Comparison of ENCODE assay signal across 2 cellular contexts in the genomic region with DNA sequence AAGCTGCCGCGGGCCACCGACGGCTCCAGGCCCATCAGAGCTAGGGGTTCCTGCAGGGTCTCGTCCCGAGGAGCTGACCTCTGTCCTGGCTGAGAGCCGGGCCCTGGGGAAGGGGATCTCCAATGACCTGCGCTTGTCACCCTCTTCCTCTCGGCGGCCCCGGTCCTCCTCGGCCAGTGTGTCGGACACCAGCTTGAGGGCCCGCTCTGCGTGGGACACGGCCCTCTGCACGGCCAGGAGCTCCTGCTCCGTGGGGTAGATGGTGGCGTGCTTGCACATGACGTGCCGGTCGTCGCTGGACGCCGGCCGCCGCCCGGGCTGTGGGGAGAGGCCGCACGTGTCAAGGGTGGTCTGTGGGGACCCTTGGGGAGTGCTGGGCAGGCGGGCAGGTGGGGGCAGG.
TF ChIP-seq lines count a peak whose summit lies in the region.

No MANE protein-coding gene starts in this region.

TF ChIP-seq in IMR-90, 13 proteins besides CTCF, POLR2A, EP300 and RAD21:
- TF ChIP-seq CHD1 (IDR thresholded peaks at IDR 0.05; ENCODE audit: low read depth, low read length): no peak
- no peak for TF ChIP-seq RFX5 (IDR thresholded peaks at IDR 0.05; ENCODE audit: low read depth, low read length)
- no peak for TF ChIP-seq MXI1 (IDR thresholded peaks at IDR 0.05; ENCODE audit: borderline replicate concordance, low read depth, low read length)
- no peak for TF ChIP-seq FOS (IDR thresholded peaks at IDR 0.05; ENCODE audit: low read depth, low read length)
- no peak for TF ChIP-seq RCOR1 (IDR thresholded peaks at IDR 0.05; ENCODE audit: insufficient replicate concordance, low read length)
- no peak for TF ChIP-seq BHLHE40 (IDR thresholded peaks at IDR 0.05; ENCODE audit: low read depth, low read length)
- TF ChIP-seq NFE2L2 (IDR thresholded peaks at IDR 0.05; ENCODE audit: low read depth, low read length): no peak
- TF ChIP-seq CEBPB (IDR thresholded peaks at IDR 0.05; ENCODE audit: low read depth, low read length): no peak
- no peak for TF ChIP-seq USF2 (IDR thresholded peaks at IDR 0.05; ENCODE audit: low read depth, low read length)
- TF ChIP-seq MAZ (IDR thresholded peaks at IDR 0.05; ENCODE audit: borderline replicate concordance, low read depth, low read length): no peak
- TF ChIP-seq ELK1 (IDR thresholded peaks at IDR 0.05; ENCODE audit: borderline replicate concordance, low read depth, low read length): no peak
- TF ChIP-seq MAFK (IDR thresholded peaks at IDR 0.05; ENCODE audit: low read depth, low read length): no peak
- TF ChIP-seq SMC3 (IDR thresholded peaks at IDR 0.05; ENCODE audit: low read depth, low read length): no peak

TF ChIP-seq in H1, 55 proteins besides CTCF, POLR2A, EP300 and RAD21:
- TF ChIP-seq ASH2L (IDR thresholded peaks at IDR 0.05; ENCODE audit: low read length) (no peak), POLR2AphosphoS5 (IDR thresholded peaks at IDR 0.05; ENCODE audit: low read depth, low read length) (no peak), SP2 (IDR thresholded peaks at IDR 0.05; ENCODE audit: low read length) (no peak), SIX5 (IDR thresholded peaks at IDR 0.05; ENCODE audit: low read depth, low read length) (no peak), GABPA (IDR thresholded peaks at IDR 0.05; ENCODE audit: borderline replicate concordance, insufficient read depth, low read length) (0 out of 2 replicates have a peak, but pooled peaks have one; percentile 38)
TF ChIP-seq in H1: peak in this region for 1.
